In genomic region chr2:162318280-162319222, GRCh38 we compare ENCODE assay signal across 1 cellular context.
A peak's percentile ranks its signal among the peaks of the same experiment; 100 is the strongest.
TF ChIP-seq lines count a peak whose summit lies in the region.

TSS of gene IFIH1 (minus strand) at chr2:162318684. CDS start at chr2:162318307, 377 bp downstream.

TF ChIP-seq in HepG2, 621 proteins besides CTCF, POLR2A, EP300 and RAD21 (continued from another document and continues in another):
- TF ChIP-seq ZHX2 (IDR thresholded peaks at IDR 0.05; ENCODE audit: low read depth) = no peak
- TF ChIP-seq ZHX2 (CRISPR knock-in tag; IDR thresholded peaks at IDR 0.05; ENCODE audit: borderline replicate concordance) = no peak
- no peak for TF ChIP-seq HMG20A (CRISPR knock-in tag; IDR thresholded peaks at IDR 0.05; ENCODE audit: borderline replicate concordance)
- peak; percentile 20 for TF ChIP-seq HNF4A (CRISPR knock-in tag; IDR thresholded peaks at IDR 0.05)
- TF ChIP-seq ZNF225 (CRISPR knock-in tag; IDR thresholded peaks at IDR 0.05) = no peak
- TF ChIP-seq ZNF264 (CRISPR knock-in tag; IDR thresholded peaks at IDR 0.05) = no peak
- no peak for TF ChIP-seq SALL2 (CRISPR knock-in tag; IDR thresholded peaks at IDR 0.05)
- no peak for TF ChIP-seq HHEX (CRISPR knock-in tag; IDR thresholded peaks at IDR 0.05)
- 0 out of 2 replicates have a peak, but pooled peaks have one; percentile 25 for TF ChIP-seq MED1 (CRISPR knock-in tag; IDR thresholded peaks at IDR 0.05)
- TF ChIP-seq MEIS2 (CRISPR knock-in tag; IDR thresholded peaks at IDR 0.05) = no peak
- TF ChIP-seq ZFP62 (CRISPR knock-in tag; IDR thresholded peaks at IDR 0.05) = no peak
- TF ChIP-seq ZNF44 (CRISPR knock-in tag; IDR thresholded peaks at IDR 0.05) = peak; percentile 58; the same call in 1 of the 2 replicates
- TF ChIP-seq, protein P1, sequence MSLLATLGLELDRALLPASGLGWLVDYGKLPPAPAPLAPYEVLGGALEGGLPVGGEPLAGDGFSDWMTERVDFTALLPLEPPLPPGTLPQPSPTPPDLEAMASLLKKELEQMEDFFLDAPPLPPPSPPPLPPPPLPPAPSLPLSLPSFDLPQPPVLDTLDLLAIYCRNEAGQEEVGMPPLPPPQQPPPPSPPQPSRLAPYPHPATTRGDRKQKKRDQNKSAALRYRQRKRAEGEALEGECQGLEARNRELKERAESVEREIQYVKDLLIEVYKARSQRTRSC (CRISPR knock-in tag; IDR thresholded peaks at IDR 0.05; ENCODE audit: low read depth) = no peak
- TF ChIP-seq, protein P2, sequence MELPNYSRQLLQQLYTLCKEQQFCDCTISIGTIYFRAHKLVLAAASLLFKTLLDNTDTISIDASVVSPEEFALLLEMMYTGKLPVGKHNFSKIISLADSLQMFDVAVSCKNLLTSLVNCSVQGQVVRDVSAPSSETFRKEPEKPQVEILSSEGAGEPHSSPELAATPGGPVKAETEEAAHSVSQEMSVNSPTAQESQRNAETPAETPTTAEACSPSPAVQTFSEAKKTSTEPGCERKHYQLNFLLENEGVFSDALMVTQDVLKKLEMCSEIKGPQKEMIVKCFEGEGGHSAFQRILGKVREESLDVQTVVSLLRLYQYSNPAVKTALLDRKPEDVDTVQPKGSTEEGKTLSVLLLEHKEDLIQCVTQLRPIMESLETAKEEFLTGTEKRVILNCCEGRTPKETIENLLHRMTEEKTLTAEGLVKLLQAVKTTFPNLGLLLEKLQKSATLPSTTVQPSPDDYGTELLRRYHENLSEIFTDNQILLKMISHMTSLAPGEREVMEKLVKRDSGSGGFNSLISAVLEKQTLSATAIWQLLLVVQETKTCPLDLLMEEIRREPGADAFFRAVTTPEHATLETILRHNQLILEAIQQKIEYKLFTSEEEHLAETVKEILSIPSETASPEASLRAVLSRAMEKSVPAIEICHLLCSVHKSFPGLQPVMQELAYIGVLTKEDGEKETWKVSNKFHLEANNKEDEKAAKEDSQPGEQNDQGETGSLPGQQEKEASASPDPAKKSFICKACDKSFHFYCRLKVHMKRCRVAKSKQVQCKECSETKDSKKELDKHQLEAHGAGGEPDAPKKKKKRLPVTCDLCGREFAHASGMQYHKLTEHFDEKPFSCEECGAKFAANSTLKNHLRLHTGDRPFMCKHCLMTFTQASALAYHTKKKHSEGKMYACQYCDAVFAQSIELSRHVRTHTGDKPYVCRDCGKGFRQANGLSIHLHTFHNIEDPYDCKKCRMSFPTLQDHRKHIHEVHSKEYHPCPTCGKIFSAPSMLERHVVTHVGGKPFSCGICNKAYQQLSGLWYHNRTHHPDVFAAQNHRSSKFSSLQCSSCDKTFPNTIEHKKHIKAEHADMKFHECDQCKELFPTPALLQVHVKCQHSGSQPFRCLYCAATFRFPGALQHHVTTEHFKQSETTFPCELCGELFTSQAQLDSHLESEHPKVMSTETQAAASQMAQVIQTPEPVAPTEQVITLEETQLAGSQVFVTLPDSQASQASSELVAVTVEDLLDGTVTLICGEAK (IDR thresholded peaks at IDR 0.05) = no peak
- TF ChIP-seq, protein P2 (CRISPR knock-in tag; IDR thresholded peaks at IDR 0.05) = peak; percentile 33
- TF ChIP-seq, protein P3, sequence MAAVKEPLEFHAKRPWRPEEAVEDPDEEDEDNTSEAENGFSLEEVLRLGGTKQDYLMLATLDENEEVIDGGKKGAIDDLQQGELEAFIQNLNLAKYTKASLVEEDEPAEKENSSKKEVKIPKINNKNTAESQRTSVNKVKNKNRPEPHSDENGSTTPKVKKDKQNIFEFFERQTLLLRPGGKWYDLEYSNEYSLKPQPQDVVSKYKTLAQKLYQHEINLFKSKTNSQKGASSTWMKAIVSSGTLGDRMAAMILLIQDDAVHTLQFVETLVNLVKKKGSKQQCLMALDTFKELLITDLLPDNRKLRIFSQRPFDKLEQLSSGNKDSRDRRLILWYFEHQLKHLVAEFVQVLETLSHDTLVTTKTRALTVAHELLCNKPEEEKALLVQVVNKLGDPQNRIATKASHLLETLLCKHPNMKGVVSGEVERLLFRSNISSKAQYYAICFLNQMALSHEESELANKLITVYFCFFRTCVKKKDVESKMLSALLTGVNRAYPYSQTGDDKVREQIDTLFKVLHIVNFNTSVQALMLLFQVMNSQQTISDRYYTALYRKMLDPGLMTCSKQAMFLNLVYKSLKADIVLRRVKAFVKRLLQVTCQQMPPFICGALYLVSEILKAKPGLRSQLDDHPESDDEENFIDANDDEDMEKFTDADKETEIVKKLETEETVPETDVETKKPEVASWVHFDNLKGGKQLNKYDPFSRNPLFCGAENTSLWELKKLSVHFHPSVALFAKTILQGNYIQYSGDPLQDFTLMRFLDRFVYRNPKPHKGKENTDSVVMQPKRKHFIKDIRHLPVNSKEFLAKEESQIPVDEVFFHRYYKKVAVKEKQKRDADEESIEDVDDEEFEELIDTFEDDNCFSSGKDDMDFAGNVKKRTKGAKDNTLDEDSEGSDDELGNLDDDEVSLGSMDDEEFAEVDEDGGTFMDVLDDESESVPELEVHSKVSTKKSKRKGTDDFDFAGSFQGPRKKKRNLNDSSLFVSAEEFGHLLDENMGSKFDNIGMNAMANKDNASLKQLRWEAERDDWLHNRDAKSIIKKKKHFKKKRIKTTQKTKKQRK (IDR thresholded peaks at IDR 0.05; ENCODE audit: low read length) = no peak
- TF ChIP-seq, protein P4, sequence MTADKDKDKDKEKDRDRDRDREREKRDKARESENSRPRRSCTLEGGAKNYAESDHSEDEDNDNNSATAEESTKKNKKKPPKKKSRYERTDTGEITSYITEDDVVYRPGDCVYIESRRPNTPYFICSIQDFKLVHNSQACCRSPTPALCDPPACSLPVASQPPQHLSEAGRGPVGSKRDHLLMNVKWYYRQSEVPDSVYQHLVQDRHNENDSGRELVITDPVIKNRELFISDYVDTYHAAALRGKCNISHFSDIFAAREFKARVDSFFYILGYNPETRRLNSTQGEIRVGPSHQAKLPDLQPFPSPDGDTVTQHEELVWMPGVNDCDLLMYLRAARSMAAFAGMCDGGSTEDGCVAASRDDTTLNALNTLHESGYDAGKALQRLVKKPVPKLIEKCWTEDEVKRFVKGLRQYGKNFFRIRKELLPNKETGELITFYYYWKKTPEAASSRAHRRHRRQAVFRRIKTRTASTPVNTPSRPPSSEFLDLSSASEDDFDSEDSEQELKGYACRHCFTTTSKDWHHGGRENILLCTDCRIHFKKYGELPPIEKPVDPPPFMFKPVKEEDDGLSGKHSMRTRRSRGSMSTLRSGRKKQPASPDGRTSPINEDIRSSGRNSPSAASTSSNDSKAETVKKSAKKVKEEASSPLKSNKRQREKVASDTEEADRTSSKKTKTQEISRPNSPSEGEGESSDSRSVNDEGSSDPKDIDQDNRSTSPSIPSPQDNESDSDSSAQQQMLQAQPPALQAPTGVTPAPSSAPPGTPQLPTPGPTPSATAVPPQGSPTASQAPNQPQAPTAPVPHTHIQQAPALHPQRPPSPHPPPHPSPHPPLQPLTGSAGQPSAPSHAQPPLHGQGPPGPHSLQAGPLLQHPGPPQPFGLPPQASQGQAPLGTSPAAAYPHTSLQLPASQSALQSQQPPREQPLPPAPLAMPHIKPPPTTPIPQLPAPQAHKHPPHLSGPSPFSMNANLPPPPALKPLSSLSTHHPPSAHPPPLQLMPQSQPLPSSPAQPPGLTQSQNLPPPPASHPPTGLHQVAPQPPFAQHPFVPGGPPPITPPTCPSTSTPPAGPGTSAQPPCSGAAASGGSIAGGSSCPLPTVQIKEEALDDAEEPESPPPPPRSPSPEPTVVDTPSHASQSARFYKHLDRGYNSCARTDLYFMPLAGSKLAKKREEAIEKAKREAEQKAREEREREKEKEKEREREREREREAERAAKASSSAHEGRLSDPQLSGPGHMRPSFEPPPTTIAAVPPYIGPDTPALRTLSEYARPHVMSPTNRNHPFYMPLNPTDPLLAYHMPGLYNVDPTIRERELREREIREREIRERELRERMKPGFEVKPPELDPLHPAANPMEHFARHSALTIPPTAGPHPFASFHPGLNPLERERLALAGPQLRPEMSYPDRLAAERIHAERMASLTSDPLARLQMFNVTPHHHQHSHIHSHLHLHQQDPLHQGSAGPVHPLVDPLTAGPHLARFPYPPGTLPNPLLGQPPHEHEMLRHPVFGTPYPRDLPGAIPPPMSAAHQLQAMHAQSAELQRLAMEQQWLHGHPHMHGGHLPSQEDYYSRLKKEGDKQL (CRISPR knock-in tag; IDR thresholded peaks at IDR 0.05; ENCODE audit: low read depth) = no peak; the same call in 1 of the 2 replicates
- TF ChIP-seq ZNF281 (CRISPR knock-in tag; IDR thresholded peaks at IDR 0.05; ENCODE audit: borderline replicate concordance) = no peak
- TF ChIP-seq AKAP8 (CRISPR knock-in tag; IDR thresholded peaks at IDR 0.05) = no peak
- no peak for TF ChIP-seq ZFAT (CRISPR knock-in tag; conservative IDR thresholded peaks at IDR 0.05)
- no peak for TF ChIP-seq ZNF629 (CRISPR knock-in tag; conservative IDR thresholded peaks at IDR 0.05)
- TF ChIP-seq ZMAT3 (CRISPR knock-in tag; conservative IDR thresholded peaks at IDR 0.05) = no peak; the same call in 1 of the 2 replicates
- 0 out of 2 replicates have a peak, but pooled peaks have one; percentile 37 for TF ChIP-seq ZNF775 (CRISPR knock-in tag; IDR thresholded peaks at IDR 0.05; ENCODE audit: borderline replicate concordance)
- TF ChIP-seq NFYC (CRISPR knock-in tag; IDR thresholded peaks at IDR 0.05) = no peak
